Comparison of ENCODE assay signal across 13 cellular contexts in the genomic region with DNA sequence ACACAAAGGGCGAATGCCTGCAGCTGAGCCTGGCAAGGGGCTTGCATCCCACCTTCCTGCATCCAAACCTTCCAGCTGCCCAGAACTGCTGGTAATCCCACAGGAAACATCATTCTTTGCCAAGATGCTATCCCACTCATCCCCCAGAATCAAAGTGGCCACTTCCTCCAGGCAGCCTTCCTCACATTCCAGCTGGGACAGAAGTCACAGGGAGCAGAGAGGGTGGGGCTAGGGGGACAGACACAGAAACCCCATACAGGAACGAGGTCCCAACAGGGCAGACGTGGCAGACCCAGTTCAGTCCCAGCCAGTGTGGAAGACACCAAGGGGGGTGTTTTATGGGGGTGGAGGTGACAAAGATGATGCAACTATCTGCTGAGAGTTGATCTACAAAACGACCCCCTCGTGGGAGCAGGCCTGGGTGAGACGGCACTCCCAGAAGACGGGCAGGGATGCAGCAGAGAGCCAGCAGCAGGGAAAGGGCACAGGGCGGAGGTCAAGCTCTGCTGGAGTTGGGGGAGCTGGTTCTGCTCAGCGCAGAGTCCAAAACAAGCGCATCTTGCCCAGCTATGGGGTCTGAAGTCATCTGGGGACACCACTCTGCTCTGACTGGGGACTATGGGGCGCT. TPM values are rescaled to one million over a fixed set of nuclear protein-coding genes. Genes with fewer than 3 reads are reported as not detected.
A peak's percentile ranks its signal among the peaks of the same experiment; 100 is the strongest.
DNase-seq lines count a peak whose midpoint lies in the region; TF ChIP-seq lines count a peak whose summit lies in the region.
"Had no signal": no experiment of that assay in that cellular context is flagged by ENCODE, and none has a peak within 500 bp of the region (broad histone marks: within the 10 kb centered on the region; RNA-seq: fewer than 3 reads in every experiment).

No MANE protein-coding gene starts in this region.

- H3K4me1 ChIP-seq in skeletal muscle tissue (ENCODE audit: control insufficient read depth in 3 of 3, insufficient read depth in 3 of 3, low read length in 3 of 3), result peaks cover 27 to 65% (median 38%) of the 10 kb centered on the region in 3 donors

- DNase-seq in activated CD4-positive, alpha-beta T cell treated with anti-CD3 and anti-CD28 coated beads, Interleukin-2, amount 10 ng/mL, durations not matched to agents 24 days and 14 days, result peak; percentile 53
- DNase-seq in activated CD4-positive, alpha-beta T cell treated with anti-CD3 and anti-CD28 coated beads for 48 hours, result no peak
- DNase-seq in epithelial cell of prostate (ENCODE audit: low read depth, low spot score), result no peak
- DNase-seq in nephron progenitor cell, result no peak
- no peak for DNase-seq in Ammon's horn (ENCODE audit: low spot score)
- DNase-seq in cerebellar cortex (ENCODE audit: low spot score), result no peak
- DNase-seq: activated B cell treated with CpG ODN at 0.5 μM for 24 hours; foreskin melanocyte; immature natural killer cell; NCI-H146; stimulated activated naive B cell treated with anti-CD40 and anti-IgM and Interleukin-4, amounts not matched to agents 10 μg/mL and 1 μg/mL and 100 μg/mL, for 72 hours had no signal

- intact Hi-C loops in activated CD4-positive, alpha-beta T cell treated with anti-CD3 and anti-CD28 coated beads, Interleukin-2, amount 10 ng/mL, durations not matched to agents 24 days and 14 days (cut with micrococcal nuclease), result loop anchor here (10.0 kb wide), 3 partner anchors 264 to 1154 kb away; partner anchors contain the start of genes C22orf39, RANBP1, THAP7 and TRMT2A

- no peak for TF ChIP-seq CTCF in nephron progenitor cell (IDR thresholded peaks at IDR 0.05)

- no peak overlapping the region for H3K4me3 Mint-ChIP-seq in activated CD4-positive, alpha-beta T cell treated with anti-CD3 and anti-CD28 coated beads, Interleukin-2, amount 10 ng/mL, durations not matched to agents 24 days and 14 days
- H3K4me3 Mint-ChIP-seq in nephron progenitor cell, result no peak overlapping the region
- H3K4me3 Mint-ChIP-seq: activated B cell treated with CpG ODN at 0.5 μM for 24 hours; immature natural killer cell; stimulated activated naive B cell treated with anti-CD40 and anti-IgM and Interleukin-4, amounts not matched to agents 10 μg/mL and 1 μg/mL and 100 μg/mL, for 72 hours had no signal

- peaks cover 28 to 29% (median 28%) of the 10 kb centered on the region in 3 donors for H3K36me3 ChIP-seq in skeletal muscle tissue (ENCODE audit: control insufficient read depth in 3 of 3, insufficient read depth in 3 of 3, low read length in 3 of 3)

- peak overlapping the region in 2 of 3 donors; percentile 6 to 16 for H3K9ac ChIP-seq in skeletal muscle tissue (ENCODE audit: low read depth in 1 of 3, low read length in 3 of 3)

- peaks cover 47% of the 10 kb centered on the region for H3K36me3 Mint-ChIP-seq in activated CD4-positive, alpha-beta T cell treated with anti-CD3 and anti-CD28 coated beads, Interleukin-2, amount 10 ng/mL, durations not matched to agents 24 days and 14 days (ENCODE audit: low read depth)
- peaks cover 23% of the 10 kb centered on the region for H3K36me3 Mint-ChIP-seq in nephron progenitor cell (ENCODE audit: low read depth)

- no peak for TF ChIP-seq EP300 in Ishikawa (IDR thresholded peaks at IDR 0.05; ENCODE audit: borderline replicate concordance)

- H3K4me1 Mint-ChIP-seq in activated CD4-positive, alpha-beta T cell treated with anti-CD3 and anti-CD28 coated beads, Interleukin-2, amount 10 ng/mL, durations not matched to agents 24 days and 14 days, result peaks cover 20% of the 10 kb centered on the region
- H3K4me1 Mint-ChIP-seq in nephron progenitor cell, result peaks cover 27% of the 10 kb centered on the region

- H3K27me3 ChIP-seq in skeletal muscle tissue (ENCODE audit: control insufficient read depth in 3 of 3, insufficient read depth in 3 of 3, low read length in 3 of 3), result no peaks in the 10 kb centered on the region

- H3K27ac Mint-ChIP-seq in activated CD4-positive, alpha-beta T cell treated with anti-CD3 and anti-CD28 coated beads, Interleukin-2, amount 10 ng/mL, durations not matched to agents 24 days and 14 days, result no peak overlapping the region
- no peak overlapping the region for H3K27ac Mint-ChIP-seq in nephron progenitor cell
- H3K27ac Mint-ChIP-seq: activated B cell treated with CpG ODN at 0.5 μM for 24 hours had no signal

- no peaks in the 10 kb centered on the region for H3K9me3 Mint-ChIP-seq in activated CD4-positive, alpha-beta T cell treated with anti-CD3 and anti-CD28 coated beads, Interleukin-2, amount 10 ng/mL, durations not matched to agents 24 days and 14 days
- H3K9me3 Mint-ChIP-seq in nephron progenitor cell, result no peaks in the 10 kb centered on the region
- H3K9me3 Mint-ChIP-seq: activated B cell treated with CpG ODN at 0.5 μM for 24 hours; immature natural killer cell; stimulated activated naive B cell treated with anti-CD40 and anti-IgM and Interleukin-4, amounts not matched to agents 10 μg/mL and 1 μg/mL and 100 μg/mL, for 72 hours had no signal

- H3K27ac ChIP-seq in epithelial cell of prostate, result peak overlapping the region; percentile 86
- H3K27ac ChIP-seq in skeletal muscle tissue (ENCODE audit: low read depth, low read length), result no peak overlapping the region

- H3K27me3 Mint-ChIP-seq in activated CD4-positive, alpha-beta T cell treated with anti-CD3 and anti-CD28 coated beads, Interleukin-2, amount 10 ng/mL, durations not matched to agents 24 days and 14 days, result no peaks in the 10 kb centered on the region
- H3K27me3 Mint-ChIP-seq in nephron progenitor cell (ENCODE audit: low read depth, poor library complexity), result peaks cover 8% of the 10 kb centered on the region
- H3K27me3 Mint-ChIP-seq: activated B cell treated with CpG ODN at 0.5 μM for 24 hours; stimulated activated naive B cell treated with anti-CD40 and anti-IgM and Interleukin-4, amounts not matched to agents 10 μg/mL and 1 μg/mL and 100 μg/mL, for 72 hours had no signal

- H3K9me3 ChIP-seq in skeletal muscle tissue (ENCODE audit: control insufficient read depth in 3 of 3, low read length in 3 of 3), result no peaks in the 10 kb centered on the region

- H3K4me3 ChIP-seq in skeletal muscle tissue (ENCODE audit: low read length in 3 of 3), result no peak overlapping the region

- no peak for TF ChIP-seq RAD21 in Ishikawa (IDR thresholded peaks at IDR 0.05; ENCODE audit: low read depth)

TF ChIP-seq in Ishikawa, 13 proteins besides CTCF, POLR2A, EP300 and RAD21:
- TF ChIP-seq REST (IDR thresholded peaks at IDR 0.05; ENCODE audit: low read depth) (no peak), CEBPB (IDR thresholded peaks at IDR 0.05) (no peak), TAF1 (IDR thresholded peaks at IDR 0.05; ENCODE audit: low read depth) (no peak), TEAD4 (IDR thresholded peaks at IDR 0.05) (0 out of 2 replicates have a peak, but pooled peaks have one; percentile 20), YY1 (IDR thresholded peaks at IDR 0.05; ENCODE audit: low read depth) (no peak)
- TF ChIP-seq, protein P1, sequence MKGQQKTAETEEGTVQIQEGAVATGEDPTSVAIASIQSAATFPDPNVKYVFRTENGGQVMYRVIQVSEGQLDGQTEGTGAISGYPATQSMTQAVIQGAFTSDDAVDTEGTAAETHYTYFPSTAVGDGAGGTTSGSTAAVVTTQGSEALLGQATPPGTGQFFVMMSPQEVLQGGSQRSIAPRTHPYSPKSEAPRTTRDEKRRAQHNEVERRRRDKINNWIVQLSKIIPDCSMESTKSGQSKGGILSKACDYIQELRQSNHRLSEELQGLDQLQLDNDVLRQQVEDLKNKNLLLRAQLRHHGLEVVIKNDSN (IDR thresholded peaks at IDR 0.05), result no peak
- TF ChIP-seq, protein P2, sequence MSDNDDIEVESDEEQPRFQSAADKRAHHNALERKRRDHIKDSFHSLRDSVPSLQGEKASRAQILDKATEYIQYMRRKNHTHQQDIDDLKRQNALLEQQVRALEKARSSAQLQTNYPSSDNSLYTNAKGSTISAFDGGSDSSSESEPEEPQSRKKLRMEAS (IDR thresholded peaks at IDR 0.05), result no peak

RNA-seq across cellular contexts. Expression of gene GNB1L, which starts 4.1 kb away (rescaled TPM):
- 21.1 and 21.4 TPM in 2 replicates for total RNA-seq in activated CD4-positive, alpha-beta T cell treated with anti-CD3 and anti-CD28 coated beads, Interleukin-2, amount 10 ng/mL, durations not matched to agents 24 days and 14 days
- 4.7 TPM for total RNA-seq in skeletal muscle tissue

RNA-seq across cellular contexts. Expression of gene RTL10, which starts 4.1 kb away (rescaled TPM):
- 20.0 and 23.4 TPM in 2 replicates for total RNA-seq in activated CD4-positive, alpha-beta T cell treated with anti-CD3 and anti-CD28 coated beads, Interleukin-2, amount 10 ng/mL, durations not matched to agents 24 days and 14 days
- 9.4 TPM for total RNA-seq in skeletal muscle tissue
